In genomic region chr10:80203835-80204148, GRCh38 we compare ENCODE assay signal across 9 cellular contexts. TPM values are rescaled to one million over a fixed set of nuclear protein-coding genes. Genes with fewer than 3 reads are reported as not detected.
DNase-seq lines count a peak whose midpoint lies in the region; ATAC-seq, FAIRE-seq and TF ChIP-seq lines count a peak whose summit lies in the region.
"Had no signal": no experiment of that assay in that cellular context is flagged by ENCODE, and none has a peak within 500 bp of the region (broad histone marks: within the 10 kb centered on the region; RNA-seq: fewer than 3 reads in every experiment).

No MANE protein-coding gene starts in this region.

- ATAC-seq in HG03460 (IDR thresholded peaks at IDR 0.05; ENCODE audit: unreplicated experiment) (peak; percentile 0), omental fat pad (ENCODE audit: low FRiP score) (no peak)
- no peak for ATAC-seq in naive thymus-derived CD4-positive, alpha-beta T cell

- POLR2A ChIA-PET in naive thymus-derived CD4-positive, alpha-beta T cell (lab: Charles Lee) = interaction anchor here (0.7 to 11.2 kb wide), 8 partner anchors 8 to 66 kb away, joined by 3 to 223 read pairs (median 4); no protein-coding TSS in a partner anchor

- peaks cover 4% of the 10 kb centered on the region for H3K36me3 ChIP-seq in bronchial epithelial cell (ENCODE audit: control insufficient read depth, insufficient read depth, low read length)
- H3K36me3 ChIP-seq in naive thymus-derived CD4-positive, alpha-beta T cell (ENCODE audit: control insufficient read depth in 2 of 3, insufficient read depth in 3 of 3, low read length in 3 of 3) = peaks cover 0 to 11% (median 4%) of the 10 kb centered on the region in 3 experiments

- H3K27me3 Mint-ChIP-seq in naive thymus-derived CD4-positive, alpha-beta T cell = no peaks in the 10 kb centered on the region

- CTCF ChIA-PET in naive thymus-derived CD4-positive, alpha-beta T cell (lab: Charles Lee) = interaction anchor here (1.0 to 4.2 kb wide), 9 partner anchors 9 to 60 kb away, joined by 4 to 39 read pairs (median 6); no protein-coding TSS in a partner anchor

- peaks cover 5 to 15% (median 7%) of the 10 kb centered on the region in 5 donors for H3K36me3 Mint-ChIP-seq in naive thymus-derived CD4-positive, alpha-beta T cell

- H3K4me1 ChIP-seq in naive thymus-derived CD4-positive, alpha-beta T cell (ENCODE audit: control insufficient read depth in 2 of 2, insufficient read depth in 2 of 2, low read length in 2 of 2) = peaks cover 36 to 51% of the 10 kb centered on the region in 2 donors

- no peaks in the 10 kb centered on the region for H3K9me3 Mint-ChIP-seq in naive thymus-derived CD4-positive, alpha-beta T cell

- H3K9me3 ChIP-seq in naive thymus-derived CD4-positive, alpha-beta T cell (ENCODE audit: control insufficient read depth in 2 of 3, low read length in 3 of 3) = no peaks in the 10 kb centered on the region

- intact Hi-C loops in naive thymus-derived CD4-positive, alpha-beta T cell (cut with micrococcal nuclease) = loop anchor here (1.0 to 10.0 kb wide), 16 partner anchors 7 to 961 kb away; partner anchors contain the start of genes PPIF (in 2 of the 2), ZCCHC24 (in 2 of the 2), NUTM2E (in 1 of the 2) and TSPAN14 (in 1 of the 2)

- DNase-seq in bronchial epithelial cell (ENCODE audit: low read depth) = no peak
- DNase-seq in naive thymus-derived CD4-positive, alpha-beta T cell = no peak
- no peak for DNase-seq in stimulated activated CD4-positive, alpha-beta T cell treated with anti-CD3 and anti-CD28 coated beads, Interleukin-4, amount 100 ng/mL, for 4 hours
- no peak for DNase-seq in NOMO-1 treated with dmso at 0.1 percent for 144 hours (lab: John Stamatoyannopoulos, UW; ENCODE audit: unreplicated experiment)
- DNase-seq in DMS114 treated with DMSO at 0.1 percent for 48 hours (lab: John Stamatoyannopoulos, UW; ENCODE audit: unreplicated experiment) = no peak
- no peak for DNase-seq in omental fat pad (ENCODE audit: low spot score)

- peak overlapping the region; percentile 83 to 90 (median 88) for H3K4me3 Mint-ChIP-seq in naive thymus-derived CD4-positive, alpha-beta T cell

- H3K27ac Mint-ChIP-seq in naive thymus-derived CD4-positive, alpha-beta T cell = peak overlapping the region; percentile 83 to 97 (median 86)

- TF ChIP-seq CTCF in C4-2B (conservative IDR thresholded peaks at IDR 0.05) (no peak), bronchial epithelial cell (IDR thresholded peaks at IDR 0.05; ENCODE audit: insufficient read depth, low read length, severe bottlenecking) (no peak), omental fat pad (IDR thresholded peaks at IDR 0.05) (no peak)

- H3K27ac ChIP-seq in C4-2B = peak overlapping the region; percentile 93
- H3K27ac ChIP-seq in naive thymus-derived CD4-positive, alpha-beta T cell (ENCODE audit: low read depth, low read length) = peak overlapping the region; percentile 94

- H3K4me3 ChIP-seq in bronchial epithelial cell (ENCODE audit: low read depth, low read length) = peak overlapping the region; percentile 67
- peak overlapping the region; percentile 90 for H3K4me3 ChIP-seq in naive thymus-derived CD4-positive, alpha-beta T cell (ENCODE audit: low read length)

- FAIRE-seq in bronchial epithelial cell (lab: Jason Lieb, UNC) = no peak
- FAIRE-seq: colon had no signal

- no peaks in the 10 kb centered on the region for H3K27me3 ChIP-seq in bronchial epithelial cell (ENCODE audit: control insufficient read depth, insufficient read depth, low read length)
- H3K27me3 ChIP-seq in naive thymus-derived CD4-positive, alpha-beta T cell (ENCODE audit: control insufficient read depth in 2 of 2, insufficient read depth in 2 of 2, low read length in 2 of 2) = no peaks in the 10 kb centered on the region

- peaks cover 48 to 78% (median 60%) of the 10 kb centered on the region in 7 donors for H3K4me1 Mint-ChIP-seq in naive thymus-derived CD4-positive, alpha-beta T cell

RNA-seq across cellular contexts. Expression of gene ANXA11, which starts 1.5 kb away (rescaled TPM):
- total RNA-seq in bronchial epithelial cell (22.1 and 31.7 TPM in 2 replicates), omental fat pad (100 to 1,000 TPM; 103 to 148 (median 121) TPM)
- total RNA-seq in naive thymus-derived CD4-positive, alpha-beta T cell = 100 to 1,000 TPM; 189 to 247 (median 231) TPM
- polyA plus RNA-seq in naive thymus-derived CD4-positive, alpha-beta T cell = 100 to 1,000 TPM; 212 to 278 TPM
